26 cellular contexts compared by ENCODE assay signal in the genomic region with DNA sequence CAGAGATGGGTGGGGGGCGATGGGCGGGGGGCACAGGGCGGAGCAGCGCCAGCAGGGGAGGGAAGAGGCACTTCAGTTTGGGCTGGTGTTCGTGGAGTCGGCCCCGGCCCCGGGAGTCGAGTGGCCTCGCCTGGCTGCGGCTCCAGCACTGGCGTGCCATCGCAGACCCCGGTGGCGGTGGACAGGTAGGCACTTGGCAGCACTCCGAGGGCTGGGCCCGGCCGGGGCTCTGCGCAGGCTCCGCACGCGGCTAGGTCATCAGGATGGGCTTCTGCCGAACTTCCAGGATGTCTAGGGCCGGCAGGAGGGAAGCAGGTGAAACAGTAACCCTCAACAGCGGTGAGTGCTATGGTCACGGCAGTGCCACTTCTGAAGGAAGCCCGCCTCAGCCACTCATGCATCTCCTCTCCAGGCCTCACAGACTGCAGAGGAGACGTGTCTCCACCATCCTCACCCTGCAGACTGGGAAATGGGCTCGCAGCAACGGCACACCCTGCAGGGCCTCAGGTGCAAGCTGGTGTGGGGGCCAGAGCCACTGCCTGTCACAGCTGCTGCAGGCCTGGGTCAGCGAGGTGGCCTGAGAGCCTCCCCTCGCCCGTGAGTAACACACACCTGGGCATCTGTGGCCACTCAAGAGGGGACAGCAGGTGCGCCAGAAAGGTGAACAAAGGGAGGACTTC.
"Had no signal": no experiment of that assay in that cellular context is flagged by ENCODE, and none has a peak within 500 bp of the region (broad histone marks: within the 10 kb centered on the region; RNA-seq: fewer than 3 reads in every experiment).

No MANE protein-coding gene starts in this region.

- ATAC-seq: gastroesophageal sphincter; left cardiac atrium; left ventricle myocardium superior; naive thymus-derived CD4-positive, alpha-beta T cell; stimulated activated naive B cell treated with anti-CD40 and anti-IgM and Interleukin-4, amounts not matched to agents 10 μg/mL and 1 μg/mL and 100 μg/mL, for 72 hours had no signal

- DNase-seq: activated CD4-positive, alpha-beta memory T cell treated with anti-CD3 and anti-CD28 coated beads, Interleukin-2, amount 10 ng/mL, durations not matched to agents 7 days and 5 days; activated CD4-positive, alpha-beta T cell treated with anti-CD3 and anti-CD28 coated beads for 1 hour; activated CD4-positive, alpha-beta T cell treated with anti-CD3 and anti-CD28 coated beads, Interleukin-2, amount 10 ng/mL, durations not matched to agents 7 days and 5 days; activated CD8-positive, alpha-beta memory T cell treated with anti-CD3 and anti-CD28 coated beads, Interleukin-2, amount 50 U/mL, for 48 hours; activated gamma-delta T cell; activated naive CD4-positive, alpha-beta T cell treated with anti-CD3 and anti-CD28 coated beads, Interleukin-2, amount 10 ng/mL, durations not matched to agents 7 days and 5 days; activated naive CD8-positive, alpha-beta T cell treated with anti-CD3 and anti-CD28 coated beads, Interleukin-2, amount 10 ng/mL, durations not matched to agents 7 days and 5 days; central memory CD4-positive, alpha-beta T cell; islet precursor cell; left cardiac atrium; left ventricle myocardium superior; midbrain; naive thymus-derived CD4-positive, alpha-beta T cell; nucleus accumbens; stimulated activated CD4-positive, alpha-beta T cell treated with anti-CD3 and anti-CD28 coated beads, Interleukin-15, amount 100 ng/mL, for 24 hours; stimulated activated CD4-positive, alpha-beta T cell treated with anti-CD3 and anti-CD28 coated beads, Interleukin-2, amount 100 ng/mL, for 24 hours; stimulated activated naive B cell treated with anti-CD40 and anti-IgM and Interleukin-4, amounts not matched to agents 10 μg/mL and 1 μg/mL and 100 μg/mL, for 72 hours; stomach; thyroid gland had no signal

- H3K9me3 ChIP-seq: gastroesophageal sphincter, right atrium auricular region, stomach, thyroid gland, upper lobe of left lung, vagina had no signal

- H3K4me2 ChIP-seq: hepatocyte, smooth muscle cell had no signal

- H3K9ac ChIP-seq: parathyroid adenoma had no signal

- H3K27me3 ChIP-seq: gastroesophageal sphincter, hepatocyte, right atrium auricular region, stomach, thyroid gland, upper lobe of left lung, vagina had no signal

- H3K4me3 ChIP-seq: gastroesophageal sphincter, hepatocyte, right atrium auricular region, smooth muscle cell, stomach, thyroid gland, upper lobe of left lung, vagina had no signal

- H3K27ac ChIP-seq: gastroesophageal sphincter, hepatocyte, parathyroid adenoma, right atrium auricular region, stomach, thyroid gland, upper lobe of left lung, vagina had no signal

- H2AFZ ChIP-seq: hepatocyte, parathyroid adenoma had no signal

- H3K4me1 ChIP-seq: upper lobe of left lung, vagina had no signal
